In genomic region chr5:39219433-39219832, GRCh38 we compare ENCODE assay signal across 10 cellular contexts. TPM values are rescaled to one million over a fixed set of nuclear protein-coding genes. Genes with fewer than 3 reads are reported as not detected.
A peak's percentile ranks its signal among the peaks of the same experiment; 100 is the strongest.
DNase-seq lines count a peak whose midpoint lies in the region; ATAC-seq and TF ChIP-seq lines count a peak whose summit lies in the region.
"Had no signal": no experiment of that assay in that cellular context is flagged by ENCODE, and none has a peak within 500 bp of the region (broad histone marks: within the 10 kb centered on the region; RNA-seq: fewer than 3 reads in every experiment).

TSS of gene FYB1 (minus strand) at chr5:39219563. CDS start at chr5:39202960, 16,603 bp downstream.

- WGBS in mesendoderm (ENCODE audit: extremely low coverage, insufficient coverage, low lambda C conversion rate) = no CpG with 5 or more reads among the region's 4 CpGs

- no peak within 1 kb of the TSS for H3K56ac ChIP-seq in mesendoderm (ENCODE audit: low read length)

- H3K9me3 ChIP-seq in T-helper 17 cell (ENCODE audit: control insufficient read depth, low read length, poor library complexity, severe bottlenecking) = no peaks in the 10 kb centered on the region
- no peaks in the 10 kb centered on the region for H3K9me3 ChIP-seq in gastrocnemius medialis

- H3K79me1 ChIP-seq in mesendoderm (ENCODE audit: low read length) = no peaks in the 10 kb centered on the region

- H4K5ac ChIP-seq in mesendoderm (ENCODE audit: low read length) = no peak within 1 kb of the TSS

- DNase-seq in GF-D8 (lab: John Stamatoyannopoulos, UW) = peak; percentile 94
- no peak for DNase-seq in T-helper 17 cell
- DNase-seq in Right ventricle myocardium inferior (ENCODE audit: missing footprints) = peak; percentile 83
- DNase-seq in gastrocnemius medialis = peak; percentile 28 to 36
- no peak for DNase-seq in stimulated activated CD4-positive, alpha-beta T cell treated with anti-CD3 and anti-CD28 coated beads, Interleukin-4, amount 100 ng/mL, for 24 hours
- DNase-seq in NCI-H146 (lab: John Stamatoyannopoulos, UW) = no peak
- no peak for DNase-seq in mesendoderm
- DNase-seq in glomerular visceral epithelial cell (ENCODE audit: extremely low spot score) = no peak
- DNase-seq: naive B cell, NCI-H1105 had no signal

- H3K23ac ChIP-seq in mesendoderm (ENCODE audit: low read length) = no peak within 1 kb of the TSS

- H3K4me1 ChIP-seq in gastrocnemius medialis (peaks cover 25 to 28% of the 10 kb centered on the region in 2 donors), mesendoderm (ENCODE audit: control insufficient read depth, low read depth, low read length) (no peaks in the 10 kb centered on the region)

- H3K27ac ChIP-seq in gastrocnemius medialis = peak within 1 kb of the TSS; percentile 65 to 75 (median 68)
- no peak within 1 kb of the TSS for H3K27ac ChIP-seq in mesendoderm (ENCODE audit: low read depth, low read length)

- H3K9ac ChIP-seq in mesendoderm (ENCODE audit: low read length) = no peak within 1 kb of the TSS

- intact Hi-C loops in Right ventricle myocardium inferior (cut with DNase I) = loop anchor here (2.0 kb wide), 1 partner anchor 353 kb away; no protein-coding TSS in a partner anchor
- intact Hi-C loops in gastrocnemius medialis (cut with DNase I; ENCODE audit: low total_unique reads) = no loop called here

- no peak for ATAC-seq in T-helper 17 cell
- ATAC-seq in Right ventricle myocardium inferior = peak; percentile 82
- peak; percentile 8 to 25 for ATAC-seq in gastrocnemius medialis

- H2BK5ac ChIP-seq in mesendoderm (ENCODE audit: low read length) = no peak within 1 kb of the TSS

- TF ChIP-seq CTCF in gastrocnemius medialis (IDR thresholded peaks at IDR 0.05 in 4 of 5, conservative IDR thresholded peaks at IDR 0.05 in 1 of 5) = no peak

- no peaks in the 10 kb centered on the region for H3K27me3 ChIP-seq in gastrocnemius medialis
- H3K27me3 ChIP-seq in mesendoderm (ENCODE audit: insufficient read depth, low read length, poor library complexity) = no peaks in the 10 kb centered on the region

- peak within 1 kb of the TSS in 2 of 4 donors; percentile 8 to 11 for H3K4me3 ChIP-seq in gastrocnemius medialis
- no peak within 1 kb of the TSS for H3K4me3 ChIP-seq in mesendoderm (ENCODE audit: low read length)

- H3K18ac ChIP-seq in mesendoderm (ENCODE audit: low read length) = no peak within 1 kb of the TSS

- H3K4me1 Mint-ChIP-seq in T-helper 17 cell = peaks cover 34% of the 10 kb centered on the region

- in situ Hi-C loops in gastrocnemius medialis (cut with MboI; ENCODE audit: low sequenced_read_pairs in 4 of 4) = loop anchor here (5.0 to 25.0 kb wide), 6 partner anchors 63 to 355 kb away; no protein-coding TSS in a partner anchor

- no peak within 1 kb of the TSS for H3K4ac ChIP-seq in mesendoderm (ENCODE audit: low read depth, low read length)

- peak within 1 kb of the TSS; percentile 49 for H3K27ac Mint-ChIP-seq in T-helper 17 cell

- TF ChIP-seq POLR2A in gastrocnemius medialis (IDR thresholded peaks at IDR 0.05) = no peak

- H3K4me3 Mint-ChIP-seq in T-helper 17 cell = peak within 1 kb of the TSS; percentile 57
- H3K4me3 Mint-ChIP-seq: naive B cell had no signal

- no peaks in the 10 kb centered on the region for H3K79me2 ChIP-seq in mesendoderm (ENCODE audit: control insufficient read depth, insufficient read depth, low read length)

- no peak within 1 kb of the TSS for H2AK5ac ChIP-seq in mesendoderm (ENCODE audit: low read length)

- no peaks in the 10 kb centered on the region for H3K36me3 ChIP-seq in gastrocnemius medialis
- no peaks in the 10 kb centered on the region for H3K36me3 ChIP-seq in mesendoderm (ENCODE audit: control insufficient read depth, insufficient read depth, low read length)

- H3K27me3 Mint-ChIP-seq in T-helper 17 cell = no peaks in the 10 kb centered on the region

- H3K36me3 Mint-ChIP-seq in T-helper 17 cell (ENCODE audit: low read depth) = no peaks in the 10 kb centered on the region
- H3K36me3 Mint-ChIP-seq: naive B cell had no signal

- no peak within 1 kb of the TSS for H3K4me2 ChIP-seq in mesendoderm (ENCODE audit: low read length)

- no peak within 1 kb of the TSS for H2BK15ac ChIP-seq in mesendoderm (replicated peaks; ENCODE audit: low read depth)

- H4K8ac ChIP-seq in mesendoderm (ENCODE audit: low read depth, low read length) = no peak within 1 kb of the TSS

- H2BK120ac ChIP-seq in mesendoderm (ENCODE audit: low read depth, low read length) = no peak within 1 kb of the TSS

RNA-seq across cellular contexts. Expression of gene FYB1, which starts in this region (rescaled TPM):
- total RNA-seq in T-helper 17 cell (100 to 1,000 TPM; 499 to 517 TPM), Right ventricle myocardium inferior (4.7 TPM), gastrocnemius medialis (1 to 10 TPM; 1.1 to 5.6 (median 2.6) TPM)
- not detected for polyA plus RNA-seq in mesendoderm (2013, experiment 1 of 2)
- not detected for polyA plus RNA-seq in mesendoderm (2013, experiment 2 of 2)

Comparison
In these comparisons a context has a peak if more than half of its experiments do, and no peak if none do; other contexts are left out.
1. RNA of gene FYB1 (total RNA-seq): 499 to 517 TPM in T-helper 17 cell; 4.7 TPM in Right ventricle myocardium inferior (single experiment) and 1.1 to 5.6 TPM in gastrocnemius medialis; every median in the first group is over 10 times any median in the second.
2. DNase-seq: peak in GF-D8 (single experiment), Right ventricle myocardium inferior (single experiment) and gastrocnemius medialis (2 of 2); none in T-helper 17 cell (0 of 3), stimulated activated CD4-positive, alpha-beta T cell treated with anti-CD3 and anti-CD28 coated beads, Interleukin-4, amount 100 ng/mL, for 24 hours (single experiment), NCI-H146 (single experiment), mesendoderm (single experiment) and glomerular visceral epithelial cell (single experiment).